ENCODE assay signal across 14 cellular contexts in the genomic region with DNA sequence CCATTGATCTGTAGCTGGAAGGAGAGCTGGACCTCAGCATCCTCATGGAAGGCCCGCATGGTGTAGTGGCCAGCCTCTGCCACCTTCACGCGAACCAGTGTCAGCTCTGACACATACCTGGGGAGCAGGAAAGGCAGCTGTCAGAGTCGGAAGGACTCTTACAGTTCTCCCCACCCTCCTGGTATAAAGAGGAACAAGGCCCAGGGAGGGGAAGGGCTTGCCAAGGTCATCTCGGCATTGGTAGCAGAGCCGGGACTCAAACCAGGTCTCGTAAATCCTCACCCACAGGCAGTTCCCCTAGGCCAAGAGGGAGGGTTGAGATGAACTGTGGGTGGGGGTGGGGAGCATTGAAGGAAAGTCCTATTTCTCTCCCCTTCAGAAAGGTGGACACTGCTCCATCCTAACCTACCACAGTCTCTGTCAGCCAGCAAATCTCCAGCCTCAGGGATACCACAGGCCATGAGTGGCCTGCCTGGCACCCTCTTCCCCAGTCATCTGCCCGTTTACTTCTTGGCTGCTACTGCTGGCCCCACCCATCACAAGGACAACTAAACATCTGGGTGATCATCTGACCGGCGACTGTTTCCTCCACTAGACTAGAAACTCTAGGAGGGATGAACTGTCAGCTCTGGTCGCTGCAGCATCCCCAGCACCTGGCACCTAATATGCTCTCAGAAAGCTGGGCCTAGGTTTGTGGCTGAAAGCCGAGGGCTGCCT. TPM values are rescaled to one million over a fixed set of nuclear protein-coding genes. Genes with fewer than 3 reads are reported as not detected.
DNase-seq lines count a peak whose midpoint lies in the region; ATAC-seq and TF ChIP-seq lines count a peak whose summit lies in the region.
"Had no signal": no experiment of that assay in that cellular context is flagged by ENCODE, and none has a peak within 500 bp of the region (broad histone marks: within the 10 kb centered on the region; RNA-seq: fewer than 3 reads in every experiment).

No MANE protein-coding gene starts in this region.

- H3K27ac ChIP-seq in gastrocnemius medialis = peak overlapping the region; percentile 48 to 81 (median 66)
- H3K27ac ChIP-seq in PC-3 (ENCODE audit: low read length) = no peak overlapping the region

- DNase-seq in CD1c-positive myeloid dendritic cell (ENCODE audit: extremely low spot score) (peak; percentile 69), SKM-1 (lab: John Stamatoyannopoulos, UW; ENCODE audit: unreplicated experiment) (peak; percentile 74), fibroblast of villous mesenchyme (ENCODE audit: low read depth) (peak; percentile 58), gastrocnemius medialis (peak in 1 of 2 donors; percentile 61), C1 segment of cervical spinal cord (lab: John Stamatoyannopoulos, UW) (no peak), NCI-H187 (lab: John Stamatoyannopoulos, UW) (no peak), PC-3 (no peak)
- DNase-seq: activated B cell treated with CpG ODN at 0.5 μM for 24 hours; CD4-positive, alpha-beta T cell; islet precursor cell; Karpas-422 had no signal

- no peaks in the 10 kb centered on the region for H3K79me2 ChIP-seq in PC-3 (ENCODE audit: low read length)

- H3K9me2 ChIP-seq in PC-3 (replicated peaks; ENCODE audit: low read length) = no peaks in the 10 kb centered on the region

- H3K4me1 ChIP-seq in gastrocnemius medialis = peaks cover 0 to 10% of the 10 kb centered on the region in 2 donors
- H3K4me1 ChIP-seq in PC-3 (ENCODE audit: insufficient read depth, low read length) = peaks cover 6% of the 10 kb centered on the region; the same call in 1 of the 2 replicates

- H4K20me1 ChIP-seq in PC-3 (ENCODE audit: low read length) = no peaks in the 10 kb centered on the region

- H3K36me3 ChIP-seq in gastrocnemius medialis (no peaks in the 10 kb centered on the region), PC-3 (ENCODE audit: low read depth, low read length) (no peaks in the 10 kb centered on the region)

- no TSS peak for BruUV-seq in PC-3 (replicated peaks; lab: Mats Ljungman, UMichigan)

- H3K4me3 ChIP-seq in fibroblast of villous mesenchyme (ENCODE audit: low read depth, low read length) (no peak overlapping the region), gastrocnemius medialis (no peak overlapping the region), PC-3 (ENCODE audit: low read length) (no peak overlapping the region)

- H3F3A ChIP-seq in PC-3 (ENCODE audit: low read length, unreplicated experiment) = no peaks in the 10 kb centered on the region

- POLR2A ChIA-PET in PC-3 (lab: Charles Lee; ENCODE audit: unreplicated experiment) = no interaction called here

- intact Hi-C loops in gastrocnemius medialis (cut with DNase I; ENCODE audit: low total_unique reads) (loop anchor here (5.0 to 10.0 kb wide), 2 partner anchors 110 to 223 kb away; a partner anchor contains a TSS), PC-3 (cut with micrococcal nuclease) (loop anchor here (10.0 kb wide), 1 partner anchor 303 kb away; no protein-coding TSS in a partner anchor)

- H3K4me2 ChIP-seq in PC-3 (ENCODE audit: low read length) = no peak overlapping the region

- CTCF ChIA-PET in PC-3 (lab: Charles Lee) = interaction anchor here (0.6 kb wide), 1 partner anchor 142 kb away, joined by 3 read pairs; no protein-coding TSS in a partner anchor

- peak; percentile 17 to 26 for ATAC-seq in gastrocnemius medialis
- no peak for ATAC-seq in GM19324 (IDR thresholded peaks at IDR 0.05; ENCODE audit: low FRiP score, unreplicated experiment)
- no peak for ATAC-seq in PC-3
- ATAC-seq: activated T-helper 17 cell treated with anti-CD3 and anti-CD28 coated beads, Interleukin-2, amount 50 U/mL, for 72 hours had no signal

- in situ Hi-C loops in gastrocnemius medialis (cut with MboI; ENCODE audit: low sequenced_read_pairs in 4 of 4) = no loop called here

- TF ChIP-seq CTCF in fibroblast of villous mesenchyme (IDR thresholded peaks at IDR 0.05; ENCODE audit: insufficient read depth, low read depth, low read length) (no peak), gastrocnemius medialis (IDR thresholded peaks at IDR 0.05 in 4 of 5, conservative IDR thresholded peaks at IDR 0.05 in 1 of 5) (no peak), PC-3 (conservative IDR thresholded peaks at IDR 0.05; ENCODE audit: low read depth, low read length) (no peak)

- H3K9me3 ChIP-seq in gastrocnemius medialis (no peaks in the 10 kb centered on the region), PC-3 (ENCODE audit: low read length) (no peaks in the 10 kb centered on the region)

- no peak for TF ChIP-seq POLR2A in gastrocnemius medialis (IDR thresholded peaks at IDR 0.05)

- no peak overlapping the region for H2AFZ ChIP-seq in PC-3 (ENCODE audit: low read length)

- H3K27me3 ChIP-seq in gastrocnemius medialis = no peaks in the 10 kb centered on the region
- no peaks in the 10 kb centered on the region for H3K27me3 ChIP-seq in PC-3 (ENCODE audit: low read length)

- H3K9ac ChIP-seq in PC-3 (ENCODE audit: low read length) = no peak overlapping the region

RNA-seq across cellular contexts. Expression of a gene that starts 23.5 kb away (rescaled TPM):
- total RNA-seq in fibroblast of villous mesenchyme = 341 TPM in 2 replicates
- 10 to 100 TPM; 27.9 to 58.4 (median 52.5) TPM for total RNA-seq in gastrocnemius medialis
- 0.12 and 0.66 TPM in 2 replicates for total RNA-seq in PC-3 (2014; rRNA removed)
- total RNA-seq: CD4-positive, alpha-beta T cell had no signal

RNA-seq across cellular contexts. Expression of a gene that starts 34.4 kb away (rescaled TPM):
- total RNA-seq in fibroblast of villous mesenchyme (under 0.01 and 0.64 TPM in 2 replicates), gastrocnemius medialis (1 to 10 TPM in 1 of 4 donors, not detected in 3; 1.5 TPM), PC-3 (2014; rRNA removed) (not detected in 2 replicates)
- total RNA-seq: activated B cell treated with CpG ODN at 0.5 μM for 24 hours; activated T-helper 17 cell treated with anti-CD3 and anti-CD28 coated beads, Interleukin-2, amount 50 U/mL, for 72 hours; CD4-positive, alpha-beta T cell; neural crest cell had no signal

RNA-seq across cellular contexts. Expression of a gene that starts 45.8 kb away (rescaled TPM):
- total RNA-seq in fibroblast of villous mesenchyme = under 0.01 TPM in 2 replicates
- total RNA-seq in gastrocnemius medialis = 10 to 100 TPM in 2 of 4 donors, 1 to 10 TPM in 2; 7.5 to 17.0 (median 9.8) TPM
- not detected in 2 replicates for total RNA-seq in PC-3 (2014; rRNA removed)
- total RNA-seq: neural crest cell had no signal

RNA-seq across cellular contexts. Expression of a gene that starts 57.7 kb away (rescaled TPM):
- total RNA-seq in fibroblast of villous mesenchyme (under 0.01 TPM in 2 replicates), gastrocnemius medialis (under 1 TPM in 1 of 4 donors, not detected in 3; 0.07 TPM), PC-3 (2014; rRNA removed) (0.29 and 0.35 TPM in 2 replicates)
- total RNA-seq: activated B cell treated with CpG ODN at 0.5 μM for 24 hours; activated T-helper 17 cell treated with anti-CD3 and anti-CD28 coated beads, Interleukin-2, amount 50 U/mL, for 72 hours; CD4-positive, alpha-beta T cell; neural crest cell had no signal

Comparison
In these comparisons a context has a peak if more than half of its experiments do, and no peak if none do; other contexts are left out.
1. DNase-seq: peak in CD1c-positive myeloid dendritic cell (single experiment), SKM-1 (single experiment) and fibroblast of villous mesenchyme (single experiment); none in C1 segment of cervical spinal cord (0 of 14), NCI-H187 (0 of 2) and PC-3 (single experiment).
2. ATAC-seq: peak in gastrocnemius medialis (2 of 2); none in GM19324 (single experiment) and PC-3 (single experiment).
3. RNA of a gene that starts 23.5 kb away (total RNA-seq): 341 TPM in fibroblast of villous mesenchyme and 27.9 to 58.4 TPM in gastrocnemius medialis; 0.12 to 0.66 TPM in PC-3; every median in the first group is over 10 times any median in the second.